1 cellular context compared by ENCODE assay signal in the genomic region with DNA sequence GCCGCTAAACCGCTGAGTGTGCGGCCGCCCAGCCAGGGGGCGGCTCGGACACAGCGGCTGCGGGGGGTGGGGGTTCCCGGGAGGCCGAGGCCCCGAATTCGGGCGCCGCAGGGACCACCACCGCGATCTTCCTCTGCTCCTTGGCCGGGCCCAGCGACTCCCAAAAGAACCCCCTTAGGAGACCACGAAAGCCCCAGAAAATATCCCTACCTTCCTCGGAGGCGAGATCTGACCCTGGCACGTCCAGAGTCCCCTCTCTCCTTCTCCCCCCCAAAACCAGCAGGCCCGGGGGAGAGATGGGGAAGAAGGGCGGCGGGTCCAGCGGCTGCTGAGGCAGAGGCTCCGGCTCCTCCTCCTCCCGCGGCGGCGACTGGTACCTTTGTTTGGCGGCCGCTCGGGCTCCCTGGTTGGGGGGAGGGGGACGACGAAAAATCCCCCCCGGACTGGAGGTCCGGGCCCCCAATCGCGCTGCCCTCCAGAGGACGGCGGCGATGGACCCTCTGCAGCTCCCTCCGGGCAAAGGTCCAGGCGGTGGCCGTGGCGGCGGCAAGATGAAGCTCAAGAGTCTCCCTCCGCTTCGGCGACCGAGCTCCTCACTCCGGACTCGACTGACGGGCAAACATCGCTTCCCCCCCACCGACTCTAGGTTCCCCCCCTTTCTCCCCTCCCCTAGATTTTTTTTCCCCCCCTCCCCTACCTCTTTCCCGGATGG.
TF ChIP-seq lines count a peak whose summit lies in the region.

A gene with protein sequence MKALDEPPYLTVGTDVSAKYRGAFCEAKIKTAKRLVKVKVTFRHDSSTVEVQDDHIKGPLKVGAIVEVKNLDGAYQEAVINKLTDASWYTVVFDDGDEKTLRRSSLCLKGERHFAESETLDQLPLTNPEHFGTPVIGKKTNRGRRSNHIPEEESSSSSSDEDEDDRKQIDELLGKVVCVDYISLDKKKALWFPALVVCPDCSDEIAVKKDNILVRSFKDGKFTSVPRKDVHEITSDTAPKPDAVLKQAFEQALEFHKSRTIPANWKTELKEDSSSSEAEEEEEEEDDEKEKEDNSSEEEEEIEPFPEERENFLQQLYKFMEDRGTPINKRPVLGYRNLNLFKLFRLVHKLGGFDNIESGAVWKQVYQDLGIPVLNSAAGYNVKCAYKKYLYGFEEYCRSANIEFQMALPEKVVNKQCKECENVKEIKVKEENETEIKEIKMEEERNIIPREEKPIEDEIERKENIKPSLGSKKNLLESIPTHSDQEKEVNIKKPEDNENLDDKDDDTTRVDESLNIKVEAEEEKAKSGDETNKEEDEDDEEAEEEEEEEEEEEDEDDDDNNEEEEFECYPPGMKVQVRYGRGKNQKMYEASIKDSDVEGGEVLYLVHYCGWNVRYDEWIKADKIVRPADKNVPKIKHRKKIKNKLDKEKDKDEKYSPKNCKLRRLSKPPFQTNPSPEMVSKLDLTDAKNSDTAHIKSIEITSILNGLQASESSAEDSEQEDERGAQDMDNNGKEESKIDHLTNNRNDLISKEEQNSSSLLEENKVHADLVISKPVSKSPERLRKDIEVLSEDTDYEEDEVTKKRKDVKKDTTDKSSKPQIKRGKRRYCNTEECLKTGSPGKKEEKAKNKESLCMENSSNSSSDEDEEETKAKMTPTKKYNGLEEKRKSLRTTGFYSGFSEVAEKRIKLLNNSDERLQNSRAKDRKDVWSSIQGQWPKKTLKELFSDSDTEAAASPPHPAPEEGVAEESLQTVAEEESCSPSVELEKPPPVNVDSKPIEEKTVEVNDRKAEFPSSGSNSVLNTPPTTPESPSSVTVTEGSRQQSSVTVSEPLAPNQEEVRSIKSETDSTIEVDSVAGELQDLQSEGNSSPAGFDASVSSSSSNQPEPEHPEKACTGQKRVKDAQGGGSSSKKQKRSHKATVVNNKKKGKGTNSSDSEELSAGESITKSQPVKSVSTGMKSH (N-terminal part only) (minus strand): TSS at position 621 of the 712 bp plus-strand sequence. CDS start 1,260 bp downstream, outside the sequence.

TF ChIP-seq in K562, 482 proteins besides CTCF, POLR2A, EP300 and RAD21 (continued from another document):
- TF ChIP-seq, protein P1, sequence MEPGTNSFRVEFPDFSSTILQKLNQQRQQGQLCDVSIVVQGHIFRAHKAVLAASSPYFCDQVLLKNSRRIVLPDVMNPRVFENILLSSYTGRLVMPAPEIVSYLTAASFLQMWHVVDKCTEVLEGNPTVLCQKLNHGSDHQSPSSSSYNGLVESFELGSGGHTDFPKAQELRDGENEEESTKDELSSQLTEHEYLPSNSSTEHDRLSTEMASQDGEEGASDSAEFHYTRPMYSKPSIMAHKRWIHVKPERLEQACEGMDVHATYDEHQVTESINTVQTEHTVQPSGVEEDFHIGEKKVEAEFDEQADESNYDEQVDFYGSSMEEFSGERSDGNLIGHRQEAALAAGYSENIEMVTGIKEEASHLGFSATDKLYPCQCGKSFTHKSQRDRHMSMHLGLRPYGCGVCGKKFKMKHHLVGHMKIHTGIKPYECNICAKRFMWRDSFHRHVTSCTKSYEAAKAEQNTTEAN (CRISPR knock-in tag; IDR thresholded peaks at IDR 0.05): 0 out of 2 replicates have a peak, but pooled peaks have one; percentile 61
- TF ChIP-seq GATA2 (CRISPR knock-in tag; IDR thresholded peaks at IDR 0.05) (no peak), HNRNPK (IDR thresholded peaks at IDR 0.05; ENCODE audit: low read depth, low read length, poor library complexity, severe bottlenecking) (no peak), ZNF133 (CRISPR knock-in tag; IDR thresholded peaks at IDR 0.05) (0 out of 2 replicates have a peak, but pooled peaks have one; percentile 20), RNF2 (IDR thresholded peaks at IDR 0.05) (no peak), SUPT5H (IDR thresholded peaks at IDR 0.05) (peak; percentile 3), TBP (optimal IDR thresholded peaks at IDR 0.05; ENCODE audit: low read depth, low read length) (peak; percentile 83), LCOR (CRISPR knock-in tag; IDR thresholded peaks at IDR 0.05) (peak; percentile 25; the same call in 1 of the 2 replicates), ZBTB17 (CRISPR knock-in tag; IDR thresholded peaks at IDR 0.05) (0 out of 2 replicates have a peak, but pooled peaks have one; percentile 38), MCM7 (IDR thresholded peaks at IDR 0.05) (no peak), BDP1 (IDR thresholded peaks at IDR 0.05; ENCODE audit: insufficient read depth, insufficient read length) (no peak), RBM34 (IDR thresholded peaks at IDR 0.05; ENCODE audit: borderline replicate concordance, insufficient read depth, low read length) (no peak), MCM5 (IDR thresholded peaks at IDR 0.05; ENCODE audit: low read depth) (no peak), ZBTB8A (IDR thresholded peaks at IDR 0.05; ENCODE audit: partially characterized antibody) (no peak), ZNF444 (CRISPR knock-in tag; IDR thresholded peaks at IDR 0.05) (peak; percentile 77), BACH1 (tag; IDR thresholded peaks at IDR 0.05) (no peak), SMAD3 (CRISPR knock-in tag; conservative IDR thresholded peaks at IDR 0.05) (no peak), ESRRA (IDR thresholded peaks at IDR 0.05; ENCODE audit: borderline replicate concordance, low read depth) (no peak), TAL1 (IDR thresholded peaks at IDR 0.05) (no peak), ZNF431 (CRISPR knock-in tag; IDR thresholded peaks at IDR 0.05) (peak; percentile 44), DPF2 (IDR thresholded peaks at IDR 0.05) (0 out of 2 replicates have a peak, but pooled peaks have one; percentile 10), ETV6 (IDR thresholded peaks at IDR 0.05; ENCODE audit: borderline replicate concordance in 1 of 2, low read depth in 2 of 2, low read length in 1 of 2) (peak in 1 of 2 experiments; percentile 41; a peak in 1 of 4 replicates), ETV6 (CRISPR knock-in tag; IDR thresholded peaks at IDR 0.05; ENCODE audit: borderline replicate concordance) (no peak), RBFOX2 (IDR thresholded peaks at IDR 0.05; ENCODE audit: low read depth, low read length) (peak; percentile 86)
- TF ChIP-seq, protein P2, sequence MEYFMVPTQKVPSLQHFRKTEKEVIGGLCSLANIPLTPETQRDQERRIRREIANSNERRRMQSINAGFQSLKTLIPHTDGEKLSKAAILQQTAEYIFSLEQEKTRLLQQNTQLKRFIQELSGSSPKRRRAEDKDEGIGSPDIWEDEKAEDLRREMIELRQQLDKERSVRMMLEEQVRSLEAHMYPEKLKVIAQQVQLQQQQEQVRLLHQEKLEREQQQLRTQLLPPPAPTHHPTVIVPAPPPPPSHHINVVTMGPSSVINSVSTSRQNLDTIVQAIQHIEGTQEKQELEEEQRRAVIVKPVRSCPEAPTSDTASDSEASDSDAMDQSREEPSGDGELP (CRISPR knock-in tag; IDR thresholded peaks at IDR 0.05; ENCODE audit: borderline replicate concordance): no peak; the same call in 1 of the 2 replicates
- TF ChIP-seq, protein P3, sequence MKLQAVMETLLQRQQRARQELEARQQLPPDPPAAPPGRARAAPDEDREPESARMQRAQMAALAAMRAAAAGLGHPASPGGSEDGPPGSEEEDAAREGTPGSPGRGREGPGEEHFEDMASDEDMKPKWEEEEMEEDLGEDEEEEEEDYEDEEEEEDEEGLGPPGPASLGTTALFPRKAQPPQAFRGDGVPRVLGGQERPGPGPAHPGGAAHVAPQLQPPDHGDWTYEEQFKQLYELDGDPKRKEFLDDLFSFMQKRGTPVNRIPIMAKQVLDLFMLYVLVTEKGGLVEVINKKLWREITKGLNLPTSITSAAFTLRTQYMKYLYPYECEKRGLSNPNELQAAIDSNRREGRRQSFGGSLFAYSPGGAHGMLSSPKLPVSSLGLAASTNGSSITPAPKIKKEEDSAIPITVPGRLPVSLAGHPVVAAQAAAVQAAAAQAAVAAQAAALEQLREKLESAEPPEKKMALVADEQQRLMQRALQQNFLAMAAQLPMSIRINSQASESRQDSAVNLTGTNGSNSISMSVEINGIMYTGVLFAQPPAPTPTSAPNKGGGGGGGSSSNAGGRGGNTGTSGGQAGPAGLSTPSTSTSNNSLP (IDR thresholded peaks at IDR 0.05; ENCODE audit: borderline replicate concordance, low read depth, low read length): no peak
- TF ChIP-seq, protein P4, sequence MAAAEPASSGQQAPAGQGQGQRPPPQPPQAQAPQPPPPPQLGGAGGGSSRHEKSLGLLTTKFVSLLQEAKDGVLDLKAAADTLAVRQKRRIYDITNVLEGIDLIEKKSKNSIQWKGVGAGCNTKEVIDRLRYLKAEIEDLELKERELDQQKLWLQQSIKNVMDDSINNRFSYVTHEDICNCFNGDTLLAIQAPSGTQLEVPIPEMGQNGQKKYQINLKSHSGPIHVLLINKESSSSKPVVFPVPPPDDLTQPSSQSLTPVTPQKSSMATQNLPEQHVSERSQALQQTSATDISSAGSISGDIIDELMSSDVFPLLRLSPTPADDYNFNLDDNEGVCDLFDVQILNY (CRISPR knock-in tag; IDR thresholded peaks at IDR 0.05): no peak
- TF ChIP-seq, protein P5, sequence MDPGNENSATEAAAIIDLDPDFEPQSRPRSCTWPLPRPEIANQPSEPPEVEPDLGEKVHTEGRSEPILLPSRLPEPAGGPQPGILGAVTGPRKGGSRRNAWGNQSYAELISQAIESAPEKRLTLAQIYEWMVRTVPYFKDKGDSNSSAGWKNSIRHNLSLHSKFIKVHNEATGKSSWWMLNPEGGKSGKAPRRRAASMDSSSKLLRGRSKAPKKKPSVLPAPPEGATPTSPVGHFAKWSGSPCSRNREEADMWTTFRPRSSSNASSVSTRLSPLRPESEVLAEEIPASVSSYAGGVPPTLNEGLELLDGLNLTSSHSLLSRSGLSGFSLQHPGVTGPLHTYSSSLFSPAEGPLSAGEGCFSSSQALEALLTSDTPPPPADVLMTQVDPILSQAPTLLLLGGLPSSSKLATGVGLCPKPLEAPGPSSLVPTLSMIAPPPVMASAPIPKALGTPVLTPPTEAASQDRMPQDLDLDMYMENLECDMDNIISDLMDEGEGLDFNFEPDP (CRISPR knock-in tag; IDR thresholded peaks at IDR 0.05): no peak
- TF ChIP-seq, protein P6, sequence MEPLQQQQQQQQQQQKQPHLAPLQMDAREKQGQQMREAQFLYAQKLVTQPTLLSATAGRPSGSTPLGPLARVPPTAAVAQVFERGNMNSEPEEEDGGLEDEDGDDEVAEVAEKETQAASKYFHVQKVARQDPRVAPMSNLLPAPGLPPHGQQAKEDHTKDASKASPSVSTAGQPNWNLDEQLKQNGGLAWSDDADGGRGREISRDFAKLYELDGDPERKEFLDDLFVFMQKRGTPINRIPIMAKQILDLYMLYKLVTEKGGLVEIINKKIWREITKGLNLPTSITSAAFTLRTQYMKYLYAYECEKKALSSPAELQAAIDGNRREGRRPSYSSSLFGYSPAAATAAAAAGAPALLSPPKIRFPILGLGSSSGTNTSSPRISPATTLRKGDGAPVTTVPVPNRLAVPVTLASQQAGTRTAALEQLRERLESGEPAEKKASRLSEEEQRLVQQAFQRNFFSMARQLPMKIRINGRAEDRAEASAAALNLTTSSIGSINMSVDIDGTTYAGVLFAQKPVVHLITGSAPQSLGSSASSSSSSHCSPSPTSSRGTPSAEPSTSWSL (CRISPR knock-in tag; IDR thresholded peaks at IDR 0.05; ENCODE audit: borderline replicate concordance): no peak
- TF ChIP-seq, protein P7, sequence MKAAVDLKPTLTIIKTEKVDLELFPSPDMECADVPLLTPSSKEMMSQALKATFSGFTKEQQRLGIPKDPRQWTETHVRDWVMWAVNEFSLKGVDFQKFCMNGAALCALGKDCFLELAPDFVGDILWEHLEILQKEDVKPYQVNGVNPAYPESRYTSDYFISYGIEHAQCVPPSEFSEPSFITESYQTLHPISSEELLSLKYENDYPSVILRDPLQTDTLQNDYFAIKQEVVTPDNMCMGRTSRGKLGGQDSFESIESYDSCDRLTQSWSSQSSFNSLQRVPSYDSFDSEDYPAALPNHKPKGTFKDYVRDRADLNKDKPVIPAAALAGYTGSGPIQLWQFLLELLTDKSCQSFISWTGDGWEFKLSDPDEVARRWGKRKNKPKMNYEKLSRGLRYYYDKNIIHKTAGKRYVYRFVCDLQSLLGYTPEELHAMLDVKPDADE (conservative IDR thresholded peaks at IDR 0.05; ENCODE audit: control insufficient read depth, low read depth, low read length): peak; percentile 28; the same call in 1 of the 2 replicates
- TF ChIP-seq, protein P8, sequence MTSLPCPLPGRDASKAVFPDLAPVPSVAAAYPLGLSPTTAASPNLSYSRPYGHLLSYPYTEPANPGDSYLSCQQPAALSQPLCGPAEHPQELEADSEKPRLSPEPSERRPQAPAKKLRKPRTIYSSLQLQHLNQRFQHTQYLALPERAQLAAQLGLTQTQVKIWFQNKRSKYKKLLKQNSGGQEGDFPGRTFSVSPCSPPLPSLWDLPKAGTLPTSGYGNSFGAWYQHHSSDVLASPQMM (CRISPR knock-in tag; IDR thresholded peaks at IDR 0.05): no peak
- TF ChIP-seq, protein P9, sequence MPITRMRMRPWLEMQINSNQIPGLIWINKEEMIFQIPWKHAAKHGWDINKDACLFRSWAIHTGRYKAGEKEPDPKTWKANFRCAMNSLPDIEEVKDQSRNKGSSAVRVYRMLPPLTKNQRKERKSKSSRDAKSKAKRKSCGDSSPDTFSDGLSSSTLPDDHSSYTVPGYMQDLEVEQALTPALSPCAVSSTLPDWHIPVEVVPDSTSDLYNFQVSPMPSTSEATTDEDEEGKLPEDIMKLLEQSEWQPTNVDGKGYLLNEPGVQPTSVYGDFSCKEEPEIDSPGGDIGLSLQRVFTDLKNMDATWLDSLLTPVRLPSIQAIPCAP (CRISPR knock-in tag; IDR thresholded peaks at IDR 0.05; ENCODE audit: borderline replicate concordance): no peak
- TF ChIP-seq, protein P10, sequence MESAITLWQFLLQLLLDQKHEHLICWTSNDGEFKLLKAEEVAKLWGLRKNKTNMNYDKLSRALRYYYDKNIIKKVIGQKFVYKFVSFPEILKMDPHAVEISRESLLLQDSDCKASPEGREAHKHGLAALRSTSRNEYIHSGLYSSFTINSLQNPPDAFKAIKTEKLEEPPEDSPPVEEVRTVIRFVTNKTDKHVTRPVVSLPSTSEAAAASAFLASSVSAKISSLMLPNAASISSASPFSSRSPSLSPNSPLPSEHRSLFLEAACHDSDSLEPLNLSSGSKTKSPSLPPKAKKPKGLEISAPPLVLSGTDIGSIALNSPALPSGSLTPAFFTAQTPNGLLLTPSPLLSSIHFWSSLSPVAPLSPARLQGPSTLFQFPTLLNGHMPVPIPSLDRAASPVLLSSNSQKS (CRISPR knock-in tag; IDR thresholded peaks at IDR 0.05): peak; percentile 52; the same call in 1 of the 2 replicates
